ENCODE assay signal across 8 cellular contexts in the genomic region with DNA sequence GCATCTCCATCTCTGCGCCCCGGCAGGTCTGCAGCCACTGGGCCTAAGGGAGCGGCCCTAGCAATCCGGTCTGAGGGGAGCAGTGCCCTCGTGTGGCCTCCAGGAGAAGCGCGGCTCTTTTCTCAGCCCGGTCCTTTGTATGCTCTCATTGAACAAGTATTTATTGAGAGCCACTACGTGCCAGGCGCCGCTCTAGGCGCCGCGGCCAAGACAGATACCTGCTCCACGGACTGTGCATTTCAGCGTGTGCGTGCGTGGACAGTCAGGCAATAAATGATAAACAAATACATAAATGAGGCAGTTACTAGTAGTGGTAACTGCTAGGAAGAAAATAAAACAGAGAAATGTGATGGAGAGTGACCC. TPM values are rescaled to one million over a fixed set of nuclear protein-coding genes. Genes with fewer than 3 reads are reported as not detected.
A peak's percentile ranks its signal among the peaks of the same experiment; 100 is the strongest.
DNase-seq lines count a peak whose midpoint lies in the region; ATAC-seq and TF ChIP-seq lines count a peak whose summit lies in the region.

No MANE protein-coding gene starts in this region.

- peak; percentile 92 for ATAC-seq in GM23338
- ATAC-seq in Panc1: peak; percentile 94

- BruUV-seq in Panc1 (replicated peaks; lab: Mats Ljungman, UMichigan): no TSS peak

- H3K27me3 Mint-ChIP-seq in GM23338 (ENCODE audit: insufficient read depth, low read depth, poor library complexity) (peaks cover 18% of the 10 kb centered on the region), neural progenitor cell (ENCODE audit: insufficient read depth, low read depth) (peaks cover 5% of the 10 kb centered on the region)
- H3K27me3 Mint-ChIP-seq in activated T-helper 1 cell treated with anti-CD3 and anti-CD28 coated beads, Interleukin-12 subunit alpha, Interleukin-12 subunit beta, Interleukin-2, Interleukin-4 antibody, amounts not matched to agents 30 ng/mL and 10 ng/mL and 1 ng/mL, durations not matched to agents 14 hours and 24 hours and 36 hours (ENCODE audit: insufficient read depth): peaks cover 4% of the 10 kb centered on the region

- no peaks in the 10 kb centered on the region for H3K36me3 Mint-ChIP-seq in GM23338 (ENCODE audit: low read depth)
- no peaks in the 10 kb centered on the region for H3K36me3 Mint-ChIP-seq in activated T-helper 1 cell treated with anti-CD3 and anti-CD28 coated beads, Interleukin-12 subunit alpha, Interleukin-12 subunit beta, Interleukin-2, Interleukin-4 antibody, amounts not matched to agents 30 ng/mL and 10 ng/mL and 1 ng/mL, durations not matched to agents 14 hours and 24 hours and 36 hours (ENCODE audit: low read depth)
- no peaks in the 10 kb centered on the region for H3K36me3 Mint-ChIP-seq in neural progenitor cell

- DNase-seq in EH (ENCODE audit: low read depth): peak; percentile 88
- peak; percentile 91 for DNase-seq in GM23338 (ENCODE audit: low spot score)
- DNase-seq in Kasumi-1 (lab: John Stamatoyannopoulos, UW): peak; percentile 87 to 92
- peak; percentile 74 for DNase-seq in Panc1 (ENCODE audit: low read depth, low spot score)
- peak; percentile 71 for DNase-seq in activated T-helper 1 cell treated with anti-CD3 and anti-CD28 coated beads, Interleukin-12 subunit alpha, Interleukin-12 subunit beta, Interleukin-2, Interleukin-4 antibody, amounts not matched to agents 30 ng/mL and 10 ng/mL and 1 ng/mL, durations not matched to agents 14 hours and 24 hours and 36 hours (ENCODE audit: low spot score)
- peak; percentile 84 for DNase-seq in fibroblast of peridontal ligament (ENCODE audit: extremely low read depth)
- peak; percentile 90 for DNase-seq in neural progenitor cell (ENCODE audit: low spot score)
- DNase-seq in substantia nigra (lab: John Stamatoyannopoulos, UW): peak in 46 of 49 donors; percentile 50 to 92 (median 80)

- H3K36me3 ChIP-seq in GM23338 (ENCODE audit: insufficient read depth) (no peaks in the 10 kb centered on the region), Panc1 (ENCODE audit: control insufficient read depth, insufficient read depth, low read length) (no peaks in the 10 kb centered on the region), neural progenitor cell (no peaks in the 10 kb centered on the region)

- H3K79me2 ChIP-seq in GM23338 (replicated peaks; ENCODE audit: insufficient read depth) (no peaks in the 10 kb centered on the region), neural progenitor cell (ENCODE audit: low read depth) (no peaks in the 10 kb centered on the region)

- H3K27me3 ChIP-seq in GM23338 (ENCODE audit: insufficient read depth): no peaks in the 10 kb centered on the region
- no peaks in the 10 kb centered on the region for H3K27me3 ChIP-seq in Panc1 (ENCODE audit: control insufficient read depth, insufficient read depth, low read length)
- H3K27me3 ChIP-seq in neural progenitor cell: no peaks in the 10 kb centered on the region

- no peak overlapping the region for H3K4me2 ChIP-seq in GM23338
- no peak overlapping the region for H3K4me2 ChIP-seq in neural progenitor cell

- no peaks in the 10 kb centered on the region for H4K20me1 ChIP-seq in GM23338 (replicated peaks; ENCODE audit: insufficient read depth)
- no peaks in the 10 kb centered on the region for H4K20me1 ChIP-seq in neural progenitor cell (ENCODE audit: low read depth)

- H3K4me1 Mint-ChIP-seq in GM23338: peaks cover 9% of the 10 kb centered on the region
- peaks cover 17% of the 10 kb centered on the region for H3K4me1 Mint-ChIP-seq in activated T-helper 1 cell treated with anti-CD3 and anti-CD28 coated beads, Interleukin-12 subunit alpha, Interleukin-12 subunit beta, Interleukin-2, Interleukin-4 antibody, amounts not matched to agents 30 ng/mL and 10 ng/mL and 1 ng/mL, durations not matched to agents 14 hours and 24 hours and 36 hours (ENCODE audit: low read depth)
- H3K4me1 Mint-ChIP-seq in neural progenitor cell: peaks cover 10% of the 10 kb centered on the region

- H3K9me3 ChIP-seq in Panc1 (ENCODE audit: control insufficient read depth, insufficient read depth, low read depth, low read length) (no peaks in the 10 kb centered on the region), neural progenitor cell (ENCODE audit: low read depth) (no peaks in the 10 kb centered on the region)

- POLR2A ChIA-PET in Panc1 (lab: Charles Lee): no interaction called here

- H3K9ac ChIP-seq in neural progenitor cell: no peak overlapping the region

- H2AFZ ChIP-seq in GM23338: peak overlapping the region; percentile 69
- peak overlapping the region; percentile 78 for H2AFZ ChIP-seq in neural progenitor cell (replicated peaks)

- H3K27ac ChIP-seq in GM23338 (ENCODE audit: low read depth): no peak overlapping the region
- H3K27ac ChIP-seq in Panc1 (ENCODE audit: low read length): no peak overlapping the region
- no peak overlapping the region for H3K27ac ChIP-seq in neural progenitor cell
- peak overlapping the region; percentile 94 for H3K27ac ChIP-seq in substantia nigra (ENCODE audit: low read depth, low read length, poor library complexity, severe bottlenecking)

- TF ChIP-seq CTCF in GM23338 (conservative IDR thresholded peaks at IDR 0.05; ENCODE audit: low read depth in 2 of 2) (peak; percentile 83 to 97), Panc1 (IDR thresholded peaks at IDR 0.05) (peak; percentile 96), neural progenitor cell (IDR thresholded peaks at IDR 0.05) (peak; percentile 85)

- CTCF ChIA-PET in Panc1 (lab: Charles Lee): interaction anchor here (1.6 kb wide), 1 partner anchor 12 kb away, joined by 10 read pairs; a partner anchor contains a TSS

- H3F3A ChIP-seq in GM23338 (replicated peaks; ENCODE audit: low read depth): no peaks in the 10 kb centered on the region
- peaks cover 11% of the 10 kb centered on the region for H3F3A ChIP-seq in neural progenitor cell (ENCODE audit: low read depth)

- in situ Hi-C loops in Panc1 (cut with HindIII; ENCODE audit: low pct_unique_long_range_greater_than_20kb, low sequenced_read_pairs): no loop called here

- intact Hi-C loops in Panc1 (cut with micrococcal nuclease; ENCODE audit: unreplicated experiment): loop anchor here (2.0 kb wide), 1 partner anchor 113 kb away; no protein-coding TSS in a partner anchor
- intact Hi-C loops in activated T-helper 1 cell treated with anti-CD3 and anti-CD28 coated beads, Interleukin-12 subunit alpha, Interleukin-12 subunit beta, Interleukin-2, Interleukin-4 antibody, amounts not matched to agents 30 ng/mL and 10 ng/mL and 1 ng/mL, durations not matched to agents 14 hours and 24 hours and 36 hours (cut with micrococcal nuclease): loop anchor here (1.0 kb wide), 4 partner anchors 11 to 117 kb away; a partner anchor contains a TSS

- H3K9me3 Mint-ChIP-seq in GM23338 (no peaks in the 10 kb centered on the region), neural progenitor cell (no peaks in the 10 kb centered on the region)
- H3K9me3 Mint-ChIP-seq in activated T-helper 1 cell treated with anti-CD3 and anti-CD28 coated beads, Interleukin-12 subunit alpha, Interleukin-12 subunit beta, Interleukin-2, Interleukin-4 antibody, amounts not matched to agents 30 ng/mL and 10 ng/mL and 1 ng/mL, durations not matched to agents 14 hours and 24 hours and 36 hours: no peaks in the 10 kb centered on the region

- H3K9me2 ChIP-seq in GM23338 (ENCODE audit: insufficient read depth): 0 out of 2 replicates have a peak, but pooled peaks cover 2% of the 10 kb centered on the region

- H3K27ac Mint-ChIP-seq in GM23338: no peak overlapping the region
- H3K27ac Mint-ChIP-seq in activated T-helper 1 cell treated with anti-CD3 and anti-CD28 coated beads, Interleukin-12 subunit alpha, Interleukin-12 subunit beta, Interleukin-2, Interleukin-4 antibody, amounts not matched to agents 30 ng/mL and 10 ng/mL and 1 ng/mL, durations not matched to agents 14 hours and 24 hours and 36 hours: no peak overlapping the region
- H3K27ac Mint-ChIP-seq in neural progenitor cell: no peak overlapping the region

- H3K4me1 ChIP-seq in GM23338 (ENCODE audit: insufficient read depth) (0 out of 2 replicates have a peak, but pooled peaks cover 4% of the 10 kb centered on the region), Panc1 (ENCODE audit: control insufficient read depth, insufficient read depth, low read length) (no peaks in the 10 kb centered on the region), neural progenitor cell (peaks cover 16% of the 10 kb centered on the region)

- H3K4me3 Mint-ChIP-seq in GM23338 (0 out of 3 replicates have a peak overlapping the region, but pooled peaks have one; percentile 40), neural progenitor cell (peak overlapping the region; percentile 69)
- peak overlapping the region; percentile 74 for H3K4me3 Mint-ChIP-seq in activated T-helper 1 cell treated with anti-CD3 and anti-CD28 coated beads, Interleukin-12 subunit alpha, Interleukin-12 subunit beta, Interleukin-2, Interleukin-4 antibody, amounts not matched to agents 30 ng/mL and 10 ng/mL and 1 ng/mL, durations not matched to agents 14 hours and 24 hours and 36 hours

- H3K4me3 ChIP-seq in GM23338: peak overlapping the region; percentile 29; the same call in 1 of the 2 replicates
- peak overlapping the region; percentile 7 to 52; a peak in 3 of 4 replicates for H3K4me3 ChIP-seq in Panc1 (ENCODE audit: low read depth in 2 of 2, low read length in 2 of 2)
- H3K4me3 ChIP-seq in neural progenitor cell: no peak overlapping the region

RNA-seq across cellular contexts. Expression of a gene that starts 2.3 kb away (rescaled TPM):
- 0.08 TPM in 1 of 2 replicates, not detected in the other for total RNA-seq in GM23338 (2014; rRNA removed; shearing (Covaris generic))
- 0.08 TPM in 1 of 2 replicates, not detected in the other for polyA plus RNA-seq in GM23338 (2016; fragmentation: Nextera tagmentation; extraction: Ambion mirVana)
- total RNA-seq in Panc1 (2021; ENCODE audit: unreplicated experiment) (not detected), neural progenitor cell (ENCODE audit: low replicate concordance) (not detected in 2 replicates)
- polyA plus RNA-seq in Panc1 (2012; ENCODE audit: insufficient read length): not detected
- not detected in 2 replicates for total RNA-seq in activated T-helper 1 cell treated with anti-CD3 and anti-CD28 coated beads, Interleukin-12 subunit alpha, Interleukin-12 subunit beta, Interleukin-2, Interleukin-4 antibody, amounts not matched to agents 30 ng/mL and 10 ng/mL and 1 ng/mL, durations not matched to agents 14 hours and 24 hours and 36 hours

RNA-seq across cellular contexts. Expression of a gene that starts 11.3 kb away (rescaled TPM):
- 2.0 and 2.9 TPM in 2 replicates for total RNA-seq in GM23338 (2014; rRNA removed; shearing (Covaris generic))
- 2.2 and 2.3 TPM in 2 replicates for polyA plus RNA-seq in GM23338 (2016; fragmentation: Nextera tagmentation; extraction: Ambion mirVana)
- total RNA-seq in Panc1 (2021; ENCODE audit: unreplicated experiment) (5.0 TPM), neural progenitor cell (ENCODE audit: low replicate concordance) (2.4 and 3.4 TPM in 2 replicates)
- 2.9 TPM for polyA plus RNA-seq in Panc1 (2012; ENCODE audit: insufficient read length)
- total RNA-seq in activated T-helper 1 cell treated with anti-CD3 and anti-CD28 coated beads, Interleukin-12 subunit alpha, Interleukin-12 subunit beta, Interleukin-2, Interleukin-4 antibody, amounts not matched to agents 30 ng/mL and 10 ng/mL and 1 ng/mL, durations not matched to agents 14 hours and 24 hours and 36 hours: 28.5 and 28.9 TPM in 2 replicates

RNA-seq across cellular contexts. Expression of a gene that starts 43.9 kb away (rescaled TPM):
- 119 and 123 TPM in 2 replicates for total RNA-seq in GM23338 (2014; rRNA removed; shearing (Covaris generic))
- 58.6 and 73.0 TPM in 2 replicates for polyA plus RNA-seq in GM23338 (2016; fragmentation: Nextera tagmentation; extraction: Ambion mirVana)
- total RNA-seq in Panc1 (2021; ENCODE audit: unreplicated experiment) (140 TPM), neural progenitor cell (ENCODE audit: low replicate concordance) (83.4 and 110 TPM in 2 replicates)
- polyA plus RNA-seq in Panc1 (2012; ENCODE audit: insufficient read length): 70.5 TPM
- total RNA-seq in activated T-helper 1 cell treated with anti-CD3 and anti-CD28 coated beads, Interleukin-12 subunit alpha, Interleukin-12 subunit beta, Interleukin-2, Interleukin-4 antibody, amounts not matched to agents 30 ng/mL and 10 ng/mL and 1 ng/mL, durations not matched to agents 14 hours and 24 hours and 36 hours: 121 and 123 TPM in 2 replicates

RNA-seq across cellular contexts. Expression of a gene that starts 54.8 kb away (rescaled TPM):
- 85.4 and 119 TPM in 2 replicates for total RNA-seq in GM23338 (2014; rRNA removed; shearing (Covaris generic))
- 256 and 279 TPM in 2 replicates for polyA plus RNA-seq in GM23338 (2016; fragmentation: Nextera tagmentation; extraction: Ambion mirVana)
- total RNA-seq in Panc1 (2021; ENCODE audit: unreplicated experiment) (54.4 TPM), neural progenitor cell (ENCODE audit: low replicate concordance) (79.8 and 84.3 TPM in 2 replicates)
- 45.7 TPM for polyA plus RNA-seq in Panc1 (2012; ENCODE audit: insufficient read length)
- 59.5 and 60.6 TPM in 2 replicates for total RNA-seq in activated T-helper 1 cell treated with anti-CD3 and anti-CD28 coated beads, Interleukin-12 subunit alpha, Interleukin-12 subunit beta, Interleukin-2, Interleukin-4 antibody, amounts not matched to agents 30 ng/mL and 10 ng/mL and 1 ng/mL, durations not matched to agents 14 hours and 24 hours and 36 hours
